In genomic region chr1:107670397-107670796, GRCh38 we compare ENCODE assay signal across 15 cellular contexts.
DNase-seq lines count a peak whose midpoint lies in the region; ATAC-seq and TF ChIP-seq lines count a peak whose summit lies in the region.
"Had no signal": no experiment of that assay in that cellular context is flagged by ENCODE, and none has a peak within 500 bp of the region (broad histone marks: within the 10 kb centered on the region; RNA-seq: fewer than 3 reads in every experiment).

No MANE protein-coding gene starts in this region.

- ATAC-seq in HG03571 (IDR thresholded peaks at IDR 0.05; ENCODE audit: unreplicated experiment) (no peak), GM19455 (IDR thresholded peaks at IDR 0.05; ENCODE audit: unreplicated experiment) (no peak)
- ATAC-seq: CD8-positive, alpha-beta T cell; Panc1; Right ventricle myocardium inferior had no signal

- H3K27ac ChIP-seq in colonic mucosa, result peak overlapping the region; percentile 70
- H3K27ac ChIP-seq in mucosa of rectum (ENCODE audit: low read depth in 2 of 2, low read length in 2 of 2), result peak overlapping the region; percentile 10 to 61
- H3K27ac ChIP-seq in suprapubic skin, result peak overlapping the region; percentile 54
- H3K27ac ChIP-seq: BLaER1 had no signal

- H3K9ac ChIP-seq in colonic mucosa (ENCODE audit: low read depth in 2 of 2, low read length in 2 of 2) (peak overlapping the region in 1 of 2 donors; percentile 32), mucosa of rectum (ENCODE audit: low read depth in 1 of 2, low read length in 2 of 2) (peak overlapping the region in 1 of 2 donors; percentile 19)
- H3K9ac ChIP-seq: BLaER1 had no signal

- no peak overlapping the region for H3K4me3 ChIP-seq in colonic mucosa
- H3K4me3 ChIP-seq in mucosa of rectum (ENCODE audit: low read length in 2 of 2), result no peak overlapping the region
- H3K4me3 ChIP-seq in suprapubic skin, result no peak overlapping the region
- H3K4me3 ChIP-seq: BLaER1 had no signal

- TF ChIP-seq CTCF in colonic mucosa (IDR thresholded peaks at IDR 0.05) (no peak), suprapubic skin (IDR thresholded peaks at IDR 0.05) (no peak)

- H3K9me3 ChIP-seq in colonic mucosa, result no peaks in the 10 kb centered on the region
- peaks cover 0 to 2% of the 10 kb centered on the region in 2 donors for H3K9me3 ChIP-seq in mucosa of rectum (ENCODE audit: control insufficient read depth in 2 of 2, low read length in 2 of 2)
- no peaks in the 10 kb centered on the region for H3K9me3 ChIP-seq in suprapubic skin

- H3K36me3 ChIP-seq in colonic mucosa (no peaks in the 10 kb centered on the region), mucosa of rectum (ENCODE audit: control insufficient read depth in 2 of 2, insufficient read depth in 2 of 2, low read length in 2 of 2) (peaks cover 6 to 8% of the 10 kb centered on the region in 2 donors), suprapubic skin (peaks cover 6% of the 10 kb centered on the region)

- TF ChIP-seq EP300 in suprapubic skin (IDR thresholded peaks at IDR 0.05), result no peak

- DNase-seq in NCI-H1092 treated with DMSO at 0.1 percent for 48 hours (lab: John Stamatoyannopoulos, UW) (peak; percentile 66), NCI-H1092 (lab: John Stamatoyannopoulos, UW) (no peak), colonic mucosa (no peak), suprapubic skin (ENCODE audit: low spot score in 2 of 2) (no peak)
- DNase-seq in stimulated activated CD4-positive, alpha-beta T cell treated with anti-CD3 and anti-CD28 coated beads, Interleukin-4, amount 100 ng/mL, for 4 hours, result no peak
- DNase-seq: CD8-positive, alpha-beta T cell; H7; Kasumi-1; NCI-H82 had no signal

- peaks cover 13% of the 10 kb centered on the region for H3K4me1 ChIP-seq in colonic mucosa
- peaks cover 29 to 56% of the 10 kb centered on the region in 2 donors for H3K4me1 ChIP-seq in mucosa of rectum (ENCODE audit: control insufficient read depth in 2 of 2, insufficient read depth in 2 of 2, low read length in 2 of 2)
- H3K4me1 ChIP-seq in suprapubic skin, result peaks cover 67% of the 10 kb centered on the region
- H3K4me1 ChIP-seq: BLaER1 had no signal

- intact Hi-C loops in colonic mucosa (cut with DNase I), result loop anchor here (10.0 kb wide), 1 partner anchor 136 kb away; no protein-coding TSS in a partner anchor

- TF ChIP-seq POLR2A in suprapubic skin (IDR thresholded peaks at IDR 0.05), result no peak

- WGBS in suprapubic skin, result 20% methylated on average over 3 of the region's 3 CpGs

- no peaks in the 10 kb centered on the region for H3K27me3 ChIP-seq in colonic mucosa
- no peaks in the 10 kb centered on the region for H3K27me3 ChIP-seq in mucosa of rectum (ENCODE audit: control insufficient read depth in 2 of 2, insufficient read depth in 2 of 2, low read length in 2 of 2)
- no peaks in the 10 kb centered on the region for H3K27me3 ChIP-seq in suprapubic skin
- H3K27me3 ChIP-seq: BLaER1 had no signal
